ENCODE assay signal across 23 cellular contexts in the genomic region with DNA sequence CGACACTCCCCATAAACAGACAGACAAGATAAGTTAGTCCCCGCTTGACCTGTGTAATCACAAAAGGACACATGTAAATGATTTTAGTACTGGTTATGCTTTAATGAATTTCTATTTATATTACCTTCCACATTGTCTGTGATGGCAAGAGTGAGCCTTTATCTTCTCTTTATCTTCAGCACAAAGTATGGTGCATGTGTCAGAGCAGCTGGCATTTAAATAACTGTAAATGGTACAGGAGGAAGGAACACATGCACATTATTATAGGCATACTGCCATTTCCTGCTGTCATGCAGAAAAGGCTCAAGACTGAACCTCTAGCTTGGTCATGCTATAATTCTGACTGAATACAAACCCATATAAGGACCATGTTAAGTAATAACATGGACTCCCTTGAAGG.
DNase-seq lines count a peak whose midpoint lies in the region; FAIRE-seq and TF ChIP-seq lines count a peak whose summit lies in the region.
"Had no signal": no experiment of that assay in that cellular context is flagged by ENCODE, and none has a peak within 500 bp of the region (broad histone marks: within the 10 kb centered on the region; RNA-seq: fewer than 3 reads in every experiment).

No MANE protein-coding gene starts in this region.

- 15 to 59% (median 50%) methylated on average over 2 of the region's 2 CpGs for WGBS in small intestine, 3 donors

- no peaks in the 10 kb centered on the region for H3K9me3 ChIP-seq in small intestine (ENCODE audit: control insufficient read depth, low read depth)
- H3K9me3 ChIP-seq: BE2C had no signal

- DNase-seq in NCI-H526 treated with DMSO at 0.1 percent for 48 hours (lab: John Stamatoyannopoulos, UW) (peak; percentile 13), small intestine (peak; percentile 9), NOMO-1 treated with dmso at 0.1 percent for 144 hours (lab: John Stamatoyannopoulos, UW; ENCODE audit: unreplicated experiment) (no peak), cerebellar nuclear complex (lab: John Stamatoyannopoulos, UW) (no peak), 8988T (no peak)
- DNase-seq: ACHN; BE2C; C1 segment of cervical spinal cord; CD4-positive, CD25-positive, alpha-beta regulatory T cell; CD8-positive, alpha-beta memory T cell; COR-L47; DMS 273 treated with DMSO at 0.1 percent for 48 hours; DMS53; DND-41; EL; H9; IMR-90 had no signal

- H3K27me3 ChIP-seq in small intestine (ENCODE audit: control insufficient read depth in 2 of 2, insufficient read depth in 2 of 2, low read length in 2 of 2) = no peaks in the 10 kb centered on the region
- H3K27me3 ChIP-seq: BE2C had no signal

- TF ChIP-seq CTCF in 22Rv1 (IDR thresholded peaks at IDR 0.05) (no peak), VCaP (conservative IDR thresholded peaks at IDR 0.05) (no peak)

- FAIRE-seq in small intestine (lab: Jason Lieb, UNC) = no peak
- FAIRE-seq: GM12878, GM19239, H1, HTR-8/SVneo had no signal

- H3K36me3 ChIP-seq in small intestine (ENCODE audit: control insufficient read depth in 2 of 2, insufficient read depth in 2 of 2, low read length in 2 of 2) = no peaks in the 10 kb centered on the region
- H3K36me3 ChIP-seq: BE2C had no signal

- H3K27ac ChIP-seq in 22Rv1 = peak overlapping the region; percentile 75
- H3K27ac ChIP-seq in VCaP = peak overlapping the region; percentile 53
- H3K27ac ChIP-seq in small intestine (ENCODE audit: low read depth in 1 of 2, low read length in 1 of 2) = no peak overlapping the region

- no peak overlapping the region for H3K4me3 ChIP-seq in small intestine (ENCODE audit: low read depth in 1 of 2, low read length in 2 of 2)
- H3K4me3 ChIP-seq: GM12878 had no signal

- no peaks in the 10 kb centered on the region for H3K4me1 ChIP-seq in small intestine (ENCODE audit: control insufficient read depth in 2 of 2, insufficient read depth in 1 of 2, low read depth in 1 of 2, low read length in 1 of 2)
- H3K4me1 ChIP-seq: BE2C had no signal

Comparison
In these comparisons a context has a peak if more than half of its experiments do, and no peak if none do; other contexts are left out.
1. H3K27ac ChIP-seq: peak in 22Rv1 (single experiment) and VCaP (single experiment); none in small intestine (0 of 2).
2. DNase-seq: peak in NCI-H526 treated with DMSO at 0.1 percent for 48 hours (single experiment) and small intestine (single experiment); none in NOMO-1 treated with dmso at 0.1 percent for 144 hours (single experiment), cerebellar nuclear complex (0 of 2) and 8988T (single experiment).